19 cellular contexts compared by ENCODE assay signal in the genomic region with DNA sequence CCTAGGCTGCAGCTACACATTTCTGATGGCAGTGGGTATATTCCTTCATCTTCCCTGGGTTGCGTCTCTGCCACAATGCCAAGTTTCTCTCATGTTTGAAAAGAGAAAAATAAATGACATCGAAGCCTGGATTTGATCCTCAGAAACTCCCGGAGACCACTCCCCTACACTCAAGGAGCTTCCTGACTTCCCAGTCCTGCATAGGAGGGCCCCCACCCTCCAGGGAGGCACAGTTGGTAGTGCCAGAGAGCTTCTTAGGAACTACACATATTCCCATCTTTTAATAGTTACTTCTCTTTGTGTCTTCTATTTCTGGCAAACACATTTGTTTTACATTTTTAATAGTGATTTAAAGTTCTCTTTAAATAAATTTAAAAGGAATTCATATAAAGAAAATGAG. TPM values are rescaled to one million over a fixed set of nuclear protein-coding genes. Genes with fewer than 3 reads are reported as not detected.
DNase-seq lines count a peak whose midpoint lies in the region; ATAC-seq, FAIRE-seq and TF ChIP-seq lines count a peak whose summit lies in the region.
"Had no signal": no experiment of that assay in that cellular context is flagged by ENCODE, and none has a peak within 500 bp of the region (broad histone marks: within the 10 kb centered on the region; RNA-seq: fewer than 3 reads in every experiment).

No MANE protein-coding gene starts in this region.

- POLR2A ChIA-PET in naive thymus-derived CD8-positive, alpha-beta T cell (lab: Charles Lee): interaction anchor here (0.6 kb wide), 1 partner anchor 1794 kb away, joined by 3 read pairs; no protein-coding TSS in a partner anchor

- ATAC-seq in GM23338 (peak; percentile 57), GM19452 (IDR thresholded peaks at IDR 0.05; ENCODE audit: unreplicated experiment) (no peak)
- no peak for ATAC-seq in naive thymus-derived CD8-positive, alpha-beta T cell
- ATAC-seq: A549; CD8-positive, alpha-beta T cell had no signal

- H3K36me3 Mint-ChIP-seq in GM23338 (ENCODE audit: low read depth) (no peaks in the 10 kb centered on the region), nephron progenitor cell (ENCODE audit: low read depth) (no peaks in the 10 kb centered on the region)
- H3K36me3 Mint-ChIP-seq in naive thymus-derived CD8-positive, alpha-beta T cell: peaks cover 0 to 5% (median 0%) of the 10 kb centered on the region in 3 donors
- H3K36me3 Mint-ChIP-seq: CD8-positive, alpha-beta T cell had no signal

- H3K4me1 Mint-ChIP-seq in GM23338: peaks cover 8% of the 10 kb centered on the region; the same call in 2 of the 3 replicates
- H3K4me1 Mint-ChIP-seq in nephron progenitor cell: no peaks in the 10 kb centered on the region
- no peaks in the 10 kb centered on the region for H3K4me1 Mint-ChIP-seq in naive thymus-derived CD8-positive, alpha-beta T cell
- H3K4me1 Mint-ChIP-seq: B cell had no signal

- H3F3A ChIP-seq in GM23338 (replicated peaks; ENCODE audit: low read depth): no peaks in the 10 kb centered on the region

- H3K9me2 ChIP-seq in GM23338 (ENCODE audit: insufficient read depth): no peaks in the 10 kb centered on the region

- no peak for TF ChIP-seq CTCF in GM23338 (conservative IDR thresholded peaks at IDR 0.05; ENCODE audit: low read depth in 2 of 2)
- no peak for TF ChIP-seq CTCF in nephron progenitor cell (IDR thresholded peaks at IDR 0.05)

- no peak overlapping the region for H3K4me3 ChIP-seq in GM23338
- H3K4me3 ChIP-seq: A549; BLaER1 treated with 17β-estradiol and CSF1 and Interleukin-3, amounts not matched to agents 10 nM and 100 nM had no signal

- FAIRE-seq in HTR-8/SVneo (lab: Jason Lieb, UNC): peak; percentile 73
- FAIRE-seq: A549, D721Med, GM12891 had no signal

- no peak overlapping the region for H3K27ac ChIP-seq in GM23338 (ENCODE audit: low read depth)
- H3K27ac ChIP-seq: 22Rv1; A549; BLaER1 treated with 17β-estradiol and CSF1 and Interleukin-3, amounts not matched to agents 10 nM and 100 nM; C4-2B had no signal

- H3K27me3 Mint-ChIP-seq in GM23338 (ENCODE audit: insufficient read depth, low read depth, poor library complexity): peaks cover 3% of the 10 kb centered on the region
- peaks cover 5% of the 10 kb centered on the region for H3K27me3 Mint-ChIP-seq in nephron progenitor cell (ENCODE audit: low read depth, poor library complexity)
- H3K27me3 Mint-ChIP-seq in naive thymus-derived CD8-positive, alpha-beta T cell: peaks cover 0 to 5% (median 0%) of the 10 kb centered on the region in 5 donors

- no peak overlapping the region for H2AFZ ChIP-seq in GM23338

- no peaks in the 10 kb centered on the region for H3K36me3 ChIP-seq in GM23338 (ENCODE audit: insufficient read depth)

- no peaks in the 10 kb centered on the region for H3K79me2 ChIP-seq in GM23338 (replicated peaks; ENCODE audit: insufficient read depth)

- no peaks in the 10 kb centered on the region for H4K20me1 ChIP-seq in GM23338 (replicated peaks; ENCODE audit: insufficient read depth)
- H4K20me1 ChIP-seq: BLaER1 treated with 17β-estradiol and CSF1 and Interleukin-3, amounts not matched to agents 10 nM and 100 nM had no signal

- H3K27me3 ChIP-seq in GM23338 (ENCODE audit: insufficient read depth): no peaks in the 10 kb centered on the region
- H3K27me3 ChIP-seq: BLaER1 treated with 17β-estradiol and CSF1 and Interleukin-3, amounts not matched to agents 10 nM and 100 nM had no signal

- no peak overlapping the region for H3K27ac Mint-ChIP-seq in GM23338
- H3K27ac Mint-ChIP-seq in nephron progenitor cell: peak overlapping the region; percentile 36
- peak overlapping the region in 2 of 10 donors; percentile 27 to 63 for H3K27ac Mint-ChIP-seq in naive thymus-derived CD8-positive, alpha-beta T cell
- H3K27ac Mint-ChIP-seq: B cell; CD4-positive, alpha-beta T cell; CD8-positive, alpha-beta T cell had no signal

- H3K4me1 ChIP-seq in GM23338 (ENCODE audit: insufficient read depth): no peaks in the 10 kb centered on the region; the same call in 1 of the 2 replicates
- H3K4me1 ChIP-seq: A549, Caco-2 had no signal

- no peak overlapping the region for H3K4me3 Mint-ChIP-seq in GM23338
- H3K4me3 Mint-ChIP-seq in nephron progenitor cell: no peak overlapping the region
- no peak overlapping the region for H3K4me3 Mint-ChIP-seq in naive thymus-derived CD8-positive, alpha-beta T cell
- H3K4me3 Mint-ChIP-seq: B cell; CD4-positive, alpha-beta T cell; CD8-positive, alpha-beta T cell had no signal

- DNase-seq in GM23338 (ENCODE audit: low spot score) (peak; percentile 18), HTR-8/SVneo (ENCODE audit: insufficient read length, low spot score) (no peak), nephron progenitor cell (no peak)
- DNase-seq in naive thymus-derived CD8-positive, alpha-beta T cell: no peak
- DNase-seq: AML-193; Caco-2; Calu3; CD4-positive, alpha-beta T cell; CD8-positive, alpha-beta T cell; DMS79 treated with DMSO at 0.1 percent for 48 hours; GF-D8 had no signal

- H3K9me3 Mint-ChIP-seq in GM23338: no peaks in the 10 kb centered on the region
- no peaks in the 10 kb centered on the region for H3K9me3 Mint-ChIP-seq in nephron progenitor cell
- no peaks in the 10 kb centered on the region for H3K9me3 Mint-ChIP-seq in naive thymus-derived CD8-positive, alpha-beta T cell
- H3K9me3 Mint-ChIP-seq: CD4-positive, alpha-beta T cell; CD8-positive, alpha-beta T cell had no signal

- no peak overlapping the region for H3K4me2 ChIP-seq in GM23338
- H3K4me2 ChIP-seq: A549; BLaER1 treated with 17β-estradiol and CSF1 and Interleukin-3, amounts not matched to agents 10 nM and 100 nM had no signal

TF ChIP-seq in GM23338, 12 proteins besides CTCF, POLR2A, EP300 and RAD21 (continues in another document):
- TF ChIP-seq NANOG (IDR thresholded peaks at IDR 0.05; ENCODE audit: borderline replicate concordance) (no peak), ZNF331 (CRISPR knock-in tag; IDR thresholded peaks at IDR 0.05; ENCODE audit: low read depth) (no peak)
- TF ChIP-seq, protein P1, sequence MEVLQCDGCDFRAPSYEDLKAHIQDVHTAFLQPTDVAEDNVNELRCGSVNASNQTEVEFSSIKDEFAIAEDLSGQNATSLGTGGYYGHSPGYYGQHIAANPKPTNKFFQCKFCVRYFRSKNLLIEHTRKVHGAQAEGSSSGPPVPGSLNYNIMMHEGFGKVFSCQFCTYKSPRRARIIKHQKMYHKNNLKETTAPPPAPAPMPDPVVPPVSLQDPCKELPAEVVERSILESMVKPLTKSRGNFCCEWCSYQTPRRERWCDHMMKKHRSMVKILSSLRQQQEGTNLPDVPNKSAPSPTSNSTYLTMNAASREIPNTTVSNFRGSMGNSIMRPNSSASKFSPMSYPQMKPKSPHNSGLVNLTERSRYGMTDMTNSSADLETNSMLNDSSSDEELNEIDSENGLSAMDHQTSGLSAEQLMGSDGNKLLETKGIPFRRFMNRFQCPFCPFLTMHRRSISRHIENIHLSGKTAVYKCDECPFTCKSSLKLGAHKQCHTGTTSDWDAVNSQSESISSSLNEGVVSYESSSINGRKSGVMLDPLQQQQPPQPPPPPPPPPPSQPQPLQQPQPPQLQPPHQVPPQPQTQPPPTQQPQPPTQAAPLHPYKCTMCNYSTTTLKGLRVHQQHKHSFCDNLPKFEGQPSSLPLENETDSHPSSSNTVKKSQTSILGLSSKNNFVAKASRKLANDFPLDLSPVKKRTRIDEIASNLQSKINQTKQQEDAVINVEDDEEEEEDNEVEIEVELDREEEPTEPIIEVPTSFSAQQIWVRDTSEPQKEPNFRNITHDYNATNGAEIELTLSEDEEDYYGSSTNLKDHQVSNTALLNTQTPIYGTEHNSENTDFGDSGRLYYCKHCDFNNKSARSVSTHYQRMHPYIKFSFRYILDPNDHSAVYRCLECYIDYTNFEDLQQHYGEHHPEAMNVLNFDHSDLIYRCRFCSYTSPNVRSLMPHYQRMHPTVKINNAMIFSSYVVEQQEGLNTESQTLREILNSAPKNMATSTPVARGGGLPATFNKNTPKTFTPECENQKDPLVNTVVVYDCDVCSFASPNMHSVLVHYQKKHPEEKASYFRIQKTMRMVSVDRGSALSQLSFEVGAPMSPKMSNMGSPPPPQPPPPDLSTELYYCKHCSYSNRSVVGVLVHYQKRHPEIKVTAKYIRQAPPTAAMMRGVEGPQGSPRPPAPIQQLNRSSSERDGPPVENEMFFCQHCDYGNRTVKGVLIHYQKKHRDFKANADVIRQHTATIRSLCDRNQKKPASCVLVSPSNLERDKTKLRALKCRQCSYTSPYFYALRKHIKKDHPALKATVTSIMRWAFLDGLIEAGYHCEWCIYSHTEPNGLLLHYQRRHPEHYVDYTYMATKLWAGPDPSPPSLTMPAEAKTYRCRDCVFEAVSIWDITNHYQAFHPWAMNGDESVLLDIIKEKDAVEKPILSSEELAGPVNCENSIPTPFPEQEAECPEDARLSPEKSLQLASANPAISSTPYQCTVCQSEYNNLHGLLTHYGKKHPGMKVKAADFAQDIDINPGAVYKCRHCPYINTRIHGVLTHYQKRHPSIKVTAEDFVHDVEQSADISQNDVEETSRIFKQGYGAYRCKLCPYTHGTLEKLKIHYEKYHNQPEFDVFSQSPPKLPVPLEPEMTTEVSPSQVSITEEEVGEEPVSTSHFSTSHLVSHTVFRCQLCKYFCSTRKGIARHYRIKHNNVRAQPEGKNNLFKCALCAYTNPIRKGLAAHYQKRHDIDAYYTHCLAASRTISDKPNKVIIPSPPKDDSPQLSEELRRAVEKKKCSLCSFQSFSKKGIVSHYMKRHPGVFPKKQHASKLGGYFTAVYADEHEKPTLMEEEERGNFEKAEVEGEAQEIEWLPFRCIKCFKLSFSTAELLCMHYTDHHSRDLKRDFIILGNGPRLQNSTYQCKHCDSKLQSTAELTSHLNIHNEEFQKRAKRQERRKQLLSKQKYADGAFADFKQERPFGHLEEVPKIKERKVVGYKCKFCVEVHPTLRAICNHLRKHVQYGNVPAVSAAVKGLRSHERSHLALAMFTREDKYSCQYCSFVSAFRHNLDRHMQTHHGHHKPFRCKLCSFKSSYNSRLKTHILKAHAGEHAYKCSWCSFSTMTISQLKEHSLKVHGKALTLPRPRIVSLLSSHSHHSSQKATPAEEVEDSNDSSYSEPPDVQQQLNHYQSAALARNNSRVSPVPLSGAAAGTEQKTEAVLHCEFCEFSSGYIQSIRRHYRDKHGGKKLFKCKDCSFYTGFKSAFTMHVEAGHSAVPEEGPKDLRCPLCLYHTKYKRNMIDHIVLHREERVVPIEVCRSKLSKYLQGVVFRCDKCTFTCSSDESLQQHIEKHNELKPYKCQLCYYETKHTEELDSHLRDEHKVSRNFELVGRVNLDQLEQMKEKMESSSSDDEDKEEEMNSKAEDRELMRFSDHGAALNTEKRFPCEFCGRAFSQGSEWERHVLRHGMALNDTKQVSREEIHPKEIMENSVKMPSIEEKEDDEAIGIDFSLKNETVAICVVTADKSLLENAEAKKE (CRISPR knock-in tag; IDR thresholded peaks at IDR 0.05): no peak

RNA-seq across cellular contexts. Expression of a gene that starts 30.7 kb away (rescaled TPM):
- 39.2 and 43.7 TPM in 2 replicates for total RNA-seq in GM23338 (2014; rRNA removed; shearing (Covaris generic))
- 23.5 and 27.2 TPM in 2 replicates for polyA plus RNA-seq in GM23338 (2016; fragmentation: Nextera tagmentation; extraction: Ambion mirVana)
- total RNA-seq in naive thymus-derived CD8-positive, alpha-beta T cell: 10 to 100 TPM; 66.1 to 74.5 TPM
- 10 to 100 TPM; 33.1 to 39.8 (median 36.7) TPM for polyA plus RNA-seq in naive thymus-derived CD8-positive, alpha-beta T cell

RNA-seq across cellular contexts. Expression of a gene that starts 30.8 kb away (rescaled TPM):
- 55.9 and 69.3 TPM in 2 replicates for total RNA-seq in GM23338 (2014; rRNA removed; shearing (Covaris generic))
- polyA plus RNA-seq in GM23338 (2016; fragmentation: Nextera tagmentation; extraction: Ambion mirVana): 22.5 and 26.4 TPM in 2 replicates
- total RNA-seq in naive thymus-derived CD8-positive, alpha-beta T cell: 10 to 100 TPM; 44.5 to 47.3 TPM
- 10 to 100 TPM; 42.1 to 50.1 (median 45.4) TPM for polyA plus RNA-seq in naive thymus-derived CD8-positive, alpha-beta T cell
